ENCODE assay signal across 1 cellular context in genomic region chr11:416757-417621, GRCh38.
TF ChIP-seq lines count a peak whose summit lies in the region.

No MANE protein-coding gene starts in this region.

TF ChIP-seq in HCT116, 20 proteins besides CTCF, POLR2A, EP300 and RAD21 (continued from another document):
- TF ChIP-seq ZBTB33 (IDR thresholded peaks at IDR 0.05; ENCODE audit: extremely low read depth, insufficient replicate concordance, low read length) (no peak), CBX3 (IDR thresholded peaks at IDR 0.05; ENCODE audit: low read depth) (no peak), JUND (IDR thresholded peaks at IDR 0.05) (no peak), EZH2phosphoT487 (IDR thresholded peaks at IDR 0.05; ENCODE audit: borderline replicate concordance) (no peak), SRF (IDR thresholded peaks at IDR 0.05; ENCODE audit: low read depth) (no peak), CEBPB (IDR thresholded peaks at IDR 0.05; ENCODE audit: low read depth) (no peak), MAX (IDR thresholded peaks at IDR 0.05) (peak; percentile 44; the same call in 1 of the 2 replicates), EGR1 (IDR thresholded peaks at IDR 0.05; ENCODE audit: low read depth) (peak; percentile 69)
- TF ChIP-seq, protein P1, sequence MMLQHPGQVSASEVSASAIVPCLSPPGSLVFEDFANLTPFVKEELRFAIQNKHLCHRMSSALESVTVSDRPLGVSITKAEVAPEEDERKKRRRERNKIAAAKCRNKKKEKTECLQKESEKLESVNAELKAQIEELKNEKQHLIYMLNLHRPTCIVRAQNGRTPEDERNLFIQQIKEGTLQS (IDR thresholded peaks at IDR 0.05) = no peak
